Comparison of ENCODE assay signal across 1 cellular context in genomic region chr9:77176106-77176505, GRCh38.
TF ChIP-seq lines count a peak whose summit lies in the region.

No MANE protein-coding gene starts in this region.

TF ChIP-seq in A549, 52 proteins besides CTCF, POLR2A, EP300 and RAD21 (continued from another document):
- TF ChIP-seq USF2 (IDR thresholded peaks at IDR 0.05), result no peak
- TF ChIP-seq HEYL (CRISPR knock-in tag; IDR thresholded peaks at IDR 0.05), result no peak
